Comparison of ENCODE assay signal across 20 cellular contexts in genomic region chr5:139882961-139883539, GRCh38.
DNase-seq lines count a peak whose midpoint lies in the region; ATAC-seq and TF ChIP-seq lines count a peak whose summit lies in the region.
"Had no signal": no experiment of that assay in that cellular context is flagged by ENCODE, and none has a peak within 500 bp of the region (broad histone marks: within the 10 kb centered on the region; RNA-seq: fewer than 3 reads in every experiment).

No MANE protein-coding gene starts in this region.

- peak; percentile 31 for DNase-seq in H4 (ENCODE audit: low spot score)
- DNase-seq in NCI-H1694 (lab: John Stamatoyannopoulos, UW): peak; percentile 40
- DNase-seq in breast epithelium (ENCODE audit: low spot score in 2 of 2): peak in 1 of 2 donors; percentile 80
- peak; percentile 53 to 67 for DNase-seq in gastrocnemius medialis
- no peak for DNase-seq in GM20000 (ENCODE audit: low spot score)
- no peak for DNase-seq in midbrain (lab: John Stamatoyannopoulos, UW)
- DNase-seq in activated T-cell treated with anti-CD3 and anti-CD28 coated beads, Interleukin-2, amount 50 U/mL, for 72 hours: no peak
- DNase-seq: activated naive CD8-positive, alpha-beta T cell treated with anti-CD3 and anti-CD28 coated beads for 36 hours; CD8-positive, alpha-beta T cell; DND-41; effector CD8-positive, alpha-beta T cell; NCI-H187; NCI-H446; psoas muscle; stimulated activated naive CD8-positive, alpha-beta T cell treated with anti-CD3 and anti-CD28 coated beads, Interleukin-15, amount 100 ng/mL, for 72 hours; SW 1271; transverse colon had no signal

- H3K36me3 ChIP-seq in breast epithelium (no peaks in the 10 kb centered on the region), gastrocnemius medialis (peaks cover 0 to 14% of the 10 kb centered on the region in 2 donors)
- H3K36me3 ChIP-seq: transverse colon had no signal

- TF ChIP-seq CTCF in breast epithelium (IDR thresholded peaks at IDR 0.05) (no peak), gastrocnemius medialis (IDR thresholded peaks at IDR 0.05 in 4 of 5, conservative IDR thresholded peaks at IDR 0.05 in 1 of 5) (no peak), GM20000 (IDR thresholded peaks at IDR 0.05; ENCODE audit: extremely low read depth, missing control alignments) (no peak)

- peak; percentile 35 to 59 for ATAC-seq in gastrocnemius medialis
- ATAC-seq in activated T-cell treated with anti-CD3 and anti-CD28 coated beads, Interleukin-2, amount 50 U/mL, for 72 hours (replicated peaks in 1 of 2): no peak
- ATAC-seq: CD8-positive, alpha-beta T cell; stimulated activated naive CD8-positive, alpha-beta T cell treated with anti-CD3 and anti-CD28 coated beads, Interleukin-15, amount 100 ng/mL, for 72 hours had no signal

- no peak overlapping the region for H3K4me3 Mint-ChIP-seq in activated T-cell treated with anti-CD3 and anti-CD28 coated beads, Interleukin-2, amount 50 U/mL, for 72 hours
- H3K4me3 Mint-ChIP-seq: activated naive CD8-positive, alpha-beta T cell treated with anti-CD3 and anti-CD28 coated beads for 36 hours; activated T-helper 1 cell treated with anti-CD3 and anti-CD28 coated beads, Interleukin-12 subunit alpha, Interleukin-12 subunit beta, Interleukin-2, Interleukin-4 antibody, amounts not matched to agents 30 ng/mL and 10 ng/mL and 1 ng/mL, durations not matched to agents 14 hours and 24 hours and 36 hours; CD8-positive, alpha-beta T cell; neural crest cell; stimulated activated naive CD8-positive, alpha-beta T cell treated with anti-CD3 and anti-CD28 coated beads, Interleukin-15, amount 100 ng/mL, for 72 hours had no signal

- H3K9me3 ChIP-seq in breast epithelium (no peaks in the 10 kb centered on the region), gastrocnemius medialis (no peaks in the 10 kb centered on the region)
- H3K9me3 ChIP-seq: psoas muscle, transverse colon had no signal

- H3K27me3 ChIP-seq in breast epithelium: no peaks in the 10 kb centered on the region
- no peaks in the 10 kb centered on the region for H3K27me3 ChIP-seq in gastrocnemius medialis
- H3K27me3 ChIP-seq: transverse colon had no signal

- H3K4me3 ChIP-seq in breast epithelium: no peak overlapping the region
- H3K4me3 ChIP-seq in gastrocnemius medialis: no peak overlapping the region
- H3K4me3 ChIP-seq: psoas muscle, skin epidermis, transverse colon had no signal

- H3K27ac ChIP-seq in breast epithelium: peak overlapping the region; percentile 65 to 81
- H3K27ac ChIP-seq in gastrocnemius medialis: peak overlapping the region in 1 of 4 donors; percentile 66
- H3K27ac ChIP-seq: psoas muscle, transverse colon had no signal

- H3K4me1 Mint-ChIP-seq in activated T-cell treated with anti-CD3 and anti-CD28 coated beads, Interleukin-2, amount 50 U/mL, for 72 hours (ENCODE audit: low read depth): no peaks in the 10 kb centered on the region
- H3K4me1 Mint-ChIP-seq: activated naive CD8-positive, alpha-beta T cell treated with anti-CD3 and anti-CD28 coated beads for 36 hours had no signal

- no peaks in the 10 kb centered on the region for H3K36me3 Mint-ChIP-seq in activated T-cell treated with anti-CD3 and anti-CD28 coated beads, Interleukin-2, amount 50 U/mL, for 72 hours (ENCODE audit: insufficient read depth in 2 of 2)
- H3K36me3 Mint-ChIP-seq: activated naive CD8-positive, alpha-beta T cell treated with anti-CD3 and anti-CD28 coated beads for 36 hours; CD8-positive, alpha-beta T cell had no signal

- peaks cover 11% of the 10 kb centered on the region for H3K27me3 Mint-ChIP-seq in activated T-cell treated with anti-CD3 and anti-CD28 coated beads, Interleukin-2, amount 50 U/mL, for 72 hours (ENCODE audit: low read depth)
- H3K27me3 Mint-ChIP-seq: activated naive CD8-positive, alpha-beta T cell treated with anti-CD3 and anti-CD28 coated beads for 36 hours had no signal

- no peaks in the 10 kb centered on the region for H3K9me3 Mint-ChIP-seq in activated T-cell treated with anti-CD3 and anti-CD28 coated beads, Interleukin-2, amount 50 U/mL, for 72 hours
- H3K9me3 Mint-ChIP-seq: activated naive CD8-positive, alpha-beta T cell treated with anti-CD3 and anti-CD28 coated beads for 36 hours; activated T-helper 1 cell treated with anti-CD3 and anti-CD28 coated beads, Interleukin-12 subunit alpha, Interleukin-12 subunit beta, Interleukin-2, Interleukin-4 antibody, amounts not matched to agents 30 ng/mL and 10 ng/mL and 1 ng/mL, durations not matched to agents 14 hours and 24 hours and 36 hours; CD8-positive, alpha-beta T cell; neural crest cell; stimulated activated naive CD8-positive, alpha-beta T cell treated with anti-CD3 and anti-CD28 coated beads, Interleukin-15, amount 100 ng/mL, for 72 hours had no signal

- in situ Hi-C loops in gastrocnemius medialis (cut with MboI; ENCODE audit: low sequenced_read_pairs in 4 of 4): no loop called here

- TF ChIP-seq POLR2A in breast epithelium (IDR thresholded peaks at IDR 0.05) (no peak), gastrocnemius medialis (IDR thresholded peaks at IDR 0.05) (no peak)

- H3K27ac Mint-ChIP-seq in activated T-cell treated with anti-CD3 and anti-CD28 coated beads, Interleukin-2, amount 50 U/mL, for 72 hours: no peak overlapping the region
- H3K27ac Mint-ChIP-seq: activated naive CD8-positive, alpha-beta T cell treated with anti-CD3 and anti-CD28 coated beads for 36 hours; activated T-helper 1 cell treated with anti-CD3 and anti-CD28 coated beads, Interleukin-12 subunit alpha, Interleukin-12 subunit beta, Interleukin-2, Interleukin-4 antibody, amounts not matched to agents 30 ng/mL and 10 ng/mL and 1 ng/mL, durations not matched to agents 14 hours and 24 hours and 36 hours; CD8-positive, alpha-beta T cell; stimulated activated naive CD8-positive, alpha-beta T cell treated with anti-CD3 and anti-CD28 coated beads, Interleukin-15, amount 100 ng/mL, for 72 hours had no signal

- intact Hi-C loops in breast epithelium (cut with DNase I; ENCODE audit: low total_unique reads) (no loop called here), gastrocnemius medialis (cut with DNase I; ENCODE audit: low total_unique reads) (loop anchor here (5.0 to 10.0 kb wide), 2 partner anchors 84 to 162 kb away; partner anchors contain the start of gene NRG2)

- no peaks in the 10 kb centered on the region for H3K4me1 ChIP-seq in breast epithelium
- peaks cover 18 to 19% of the 10 kb centered on the region in 2 donors for H3K4me1 ChIP-seq in gastrocnemius medialis
- H3K4me1 ChIP-seq: transverse colon had no signal

Comparison
In these comparisons a context has a peak if more than half of its experiments do, and no peak if none do; other contexts are left out.
1. DNase-seq: peak in H4 (single experiment), NCI-H1694 (single experiment) and gastrocnemius medialis (2 of 2); none in GM20000 (single experiment), midbrain (single experiment) and activated T-cell treated with anti-CD3 and anti-CD28 coated beads, Interleukin-2, amount 50 U/mL, for 72 hours (0 of 2).
2. ATAC-seq: peak in gastrocnemius medialis (2 of 2); none in activated T-cell treated with anti-CD3 and anti-CD28 coated beads, Interleukin-2, amount 50 U/mL, for 72 hours (0 of 2).